ENCODE assay signal across 20 cellular contexts in the genomic region with DNA sequence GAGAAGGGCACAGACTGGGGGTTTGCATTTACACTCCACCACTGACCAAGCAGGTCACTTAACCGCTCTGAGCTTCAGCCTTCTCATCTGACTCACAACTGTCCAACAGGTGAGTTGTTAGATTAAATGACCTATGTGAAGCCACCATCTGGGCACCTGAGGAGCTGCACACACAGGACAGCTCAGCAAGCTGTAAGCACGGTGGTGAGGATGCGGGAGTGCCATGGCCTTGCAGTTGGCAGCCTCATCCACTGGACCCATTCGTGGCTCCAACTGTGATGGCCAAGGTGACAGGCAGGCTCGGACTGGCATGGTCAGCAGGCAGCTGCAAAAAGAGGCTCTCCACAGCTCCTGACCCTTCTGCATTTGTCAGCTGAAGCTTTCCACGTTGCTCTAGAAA. TPM values are rescaled to one million over a fixed set of nuclear protein-coding genes. Genes with fewer than 3 reads are reported as not detected.
DNase-seq lines count a peak whose midpoint lies in the region; ATAC-seq and TF ChIP-seq lines count a peak whose summit lies in the region.
"Had no signal": no experiment of that assay in that cellular context is flagged by ENCODE, and none has a peak within 500 bp of the region (broad histone marks: within the 10 kb centered on the region; RNA-seq: fewer than 3 reads in every experiment).

No MANE protein-coding gene starts in this region.

- H3K4me3 ChIP-seq in WERI-Rb-1 (ENCODE audit: low read depth, low read length), result no peak overlapping the region
- H3K4me3 ChIP-seq: sigmoid colon had no signal

- POLR2A ChIA-PET in HEK293T (lab: Yijun Ruan, JAX), result interaction anchor here (0.5 kb wide), 1 partner anchor 21 kb away, joined by 3 read pairs; no protein-coding TSS in a partner anchor

- no peaks in the 10 kb centered on the region for H3K79me1 ChIP-seq in H9 (ENCODE audit: insufficient read depth, low read depth, low read length, poor library complexity, severe bottlenecking)

- H3K4me1 Mint-ChIP-seq in Calu3 (ENCODE audit: low read depth, unreplicated experiment) (no peaks in the 10 kb centered on the region), H9 (peaks cover 11 to 13% of the 10 kb centered on the region in 2 experiments), memory B cell (peaks cover 11% of the 10 kb centered on the region)
- H3K4me1 Mint-ChIP-seq: mesothelial cell of epicardium, nephron had no signal

- no peak overlapping the region for H2BK12ac ChIP-seq in H9 (ENCODE audit: insufficient read length, low read depth, low read length)

- H3K27me3 Mint-ChIP-seq in Calu3 (ENCODE audit: unreplicated experiment) (peaks cover 32% of the 10 kb centered on the region), H9 (ENCODE audit: low read depth) (peaks cover 18% of the 10 kb centered on the region), memory B cell (no peaks in the 10 kb centered on the region)

- no peak overlapping the region for H3K23ac ChIP-seq in H9 (ENCODE audit: insufficient read length, low read depth, low read length)

- H3T11ph ChIP-seq in H9 (ENCODE audit: low read length), result no peak overlapping the region

- H3K27me3 ChIP-seq in H9 (ENCODE audit: insufficient read depth, low read length) (no peaks in the 10 kb centered on the region), WERI-Rb-1 (ENCODE audit: insufficient read depth, low read depth, severe bottlenecking) (no peaks in the 10 kb centered on the region)
- H3K27me3 ChIP-seq: sigmoid colon had no signal

- H2AFZ ChIP-seq in H9 (ENCODE audit: low read length), result no peak overlapping the region
- H2AFZ ChIP-seq: parathyroid adenoma had no signal

- H3K14ac ChIP-seq in H9 (ENCODE audit: insufficient read depth, low read length), result no peak overlapping the region

- H3K9me3 Mint-ChIP-seq in Calu3 (ENCODE audit: low read depth, unreplicated experiment) (no peaks in the 10 kb centered on the region), H9 (no peaks in the 10 kb centered on the region; a peak in 1 of 5 replicates), memory B cell (no peaks in the 10 kb centered on the region)
- H3K9me3 Mint-ChIP-seq: activated CD4-positive, alpha-beta memory T cell treated with anti-CD3 and anti-CD28 coated beads, Interleukin-2, amount 10 ng/mL, durations not matched to agents 7 days and 5 days; nephron had no signal

- H4K5ac ChIP-seq in H9 (ENCODE audit: insufficient read length, low read depth, low read length), result no peak overlapping the region

- H3K4ac ChIP-seq in H9 (ENCODE audit: low read depth, low read length), result no peak overlapping the region

- H3K27ac ChIP-seq in H9 (ENCODE audit: insufficient read length, low read depth, low read length) (no peak overlapping the region), WERI-Rb-1 (no peak overlapping the region)
- H3K27ac ChIP-seq: C4-2B, parathyroid adenoma, sigmoid colon had no signal

- no CpG with 5 or more reads among the region's 6 CpGs for WGBS in H9 (ENCODE audit: extremely low coverage, insufficient read length, low lambda C conversion rate)

- H3K23me2 ChIP-seq in H9 (ENCODE audit: insufficient read length, low read depth, low read length, poor library complexity, severe bottlenecking), result no peaks in the 10 kb centered on the region

- no peak overlapping the region for H2BK5ac ChIP-seq in H9 (ENCODE audit: insufficient read length, low read length)

- no peak for TF ChIP-seq CTCF in Calu3 (IDR thresholded peaks at IDR 0.05; ENCODE audit: unreplicated experiment)
- TF ChIP-seq CTCF in H9 (conservative IDR thresholded peaks at IDR 0.05), result peak; percentile 18; the same call in 1 of the 3 replicates
- peak; percentile 12; the same call in 1 of the 2 replicates for TF ChIP-seq CTCF in WERI-Rb-1 (IDR thresholded peaks at IDR 0.05; ENCODE audit: low read depth, low read length)

- H2BK20ac ChIP-seq in H9 (ENCODE audit: low read depth, low read length, poor library complexity, severe bottlenecking), result no peak overlapping the region

- no peak overlapping the region for H3K9ac ChIP-seq in H9 (ENCODE audit: extremely low read depth, insufficient read length, low read length)
- H3K9ac ChIP-seq: parathyroid adenoma had no signal

- no peak overlapping the region for H3K27ac Mint-ChIP-seq in Calu3 (ENCODE audit: unreplicated experiment)
- H3K27ac Mint-ChIP-seq in H9, result no peak overlapping the region
- H3K27ac Mint-ChIP-seq in memory B cell, result no peak overlapping the region
- H3K27ac Mint-ChIP-seq: activated CD4-positive, alpha-beta memory T cell treated with anti-CD3 and anti-CD28 coated beads, Interleukin-2, amount 10 ng/mL, durations not matched to agents 7 days and 5 days; mesothelial cell of epicardium; nephron had no signal

- no peaks in the 10 kb centered on the region for H3K79me2 ChIP-seq in H9 (ENCODE audit: insufficient read depth, low read length)
- H3K79me2 ChIP-seq: parathyroid adenoma had no signal

- intact Hi-C loops in Calu3 (cut with micrococcal nuclease; ENCODE audit: unreplicated experiment), result no loop called here

- no TSS peak for BruUV-seq in Calu3 (replicated peaks; lab: Mats Ljungman, UMichigan)

- H3K4me3 Mint-ChIP-seq in Calu3 (ENCODE audit: low read depth, unreplicated experiment) (no peak overlapping the region), H9 (no peak overlapping the region), memory B cell (no peak overlapping the region)
- H3K4me3 Mint-ChIP-seq: activated CD4-positive, alpha-beta memory T cell treated with anti-CD3 and anti-CD28 coated beads, Interleukin-2, amount 10 ng/mL, durations not matched to agents 7 days and 5 days; mesothelial cell of epicardium; nephron had no signal

- H4K20me1 ChIP-seq in H9 (ENCODE audit: control insufficient read depth, insufficient read depth, insufficient read length), result no peaks in the 10 kb centered on the region

- no peak overlapping the region for H4K8ac ChIP-seq in H9 (replicated peaks; ENCODE audit: insufficient read length, low read depth, low read length)

- H3K36me3 Mint-ChIP-seq in Calu3 (ENCODE audit: insufficient read depth, unreplicated experiment) (no peaks in the 10 kb centered on the region), H9 (ENCODE audit: insufficient read depth in 1 of 3, low read depth in 3 of 3) (no peaks in the 10 kb centered on the region), memory B cell (no peaks in the 10 kb centered on the region)
- H3K36me3 Mint-ChIP-seq: mesothelial cell of epicardium had no signal

- no peak overlapping the region for H2BK120ac ChIP-seq in H9 (ENCODE audit: low read depth, low read length, poor library complexity, severe bottlenecking)

- H2BK15ac ChIP-seq in H9 (ENCODE audit: low read depth, low read length), result no peak overlapping the region

- no peaks in the 10 kb centered on the region for H3K4me1 ChIP-seq in H9 (ENCODE audit: insufficient read depth, low read length)
- H3K4me1 ChIP-seq: parathyroid adenoma, sigmoid colon had no signal

- CTCF ChIA-PET in Calu3 (lab: Charles Lee) (no interaction called here), HEK293T (lab: Yijun Ruan, JAX) (no interaction called here)

- no peaks in the 10 kb centered on the region for H3K9me3 ChIP-seq in H9 (ENCODE audit: control insufficient read depth, low read depth, low read length)
- no peaks in the 10 kb centered on the region for H3K9me3 ChIP-seq in WERI-Rb-1 (ENCODE audit: severe bottlenecking)
- H3K9me3 ChIP-seq: sigmoid colon had no signal

- no peak overlapping the region for H4K91ac ChIP-seq in H9 (ENCODE audit: insufficient read length, low read depth, low read length)

- H2AK5ac ChIP-seq in H9 (ENCODE audit: insufficient read length, low read length), result no peak overlapping the region

- H3K56ac ChIP-seq in H9 (ENCODE audit: insufficient read length, low read depth, low read length), result no peak overlapping the region

- H3K4me2 ChIP-seq in H9 (ENCODE audit: insufficient read depth, insufficient read length, low read length), result no peak overlapping the region

- no peak overlapping the region for H3K18ac ChIP-seq in H9 (ENCODE audit: insufficient read length, low read depth, low read length)

- peak; percentile 27 for ATAC-seq in memory B cell (ENCODE audit: low read depth)

- H3K36me3 ChIP-seq in WERI-Rb-1, result no peaks in the 10 kb centered on the region
- H3K36me3 ChIP-seq: sigmoid colon had no signal

- DNase-seq in Calu3 (peak; percentile 41), H9 (peak; percentile 42), WERI-Rb-1 (peak; percentile 12), memory B cell (ENCODE audit: low spot score in 2 of 2) (no peak), DMS79 treated with DMSO at 0.1 percent for 48 hours (lab: John Stamatoyannopoulos, UW) (no peak), HEK293T (ENCODE audit: extremely low spot score) (no peak)
- DNase-seq in stimulated activated naive CD4-positive, alpha-beta T cell (lab: John Stamatoyannopoulos, UW), result no peak
- DNase-seq in activated naive CD4-positive, alpha-beta T cell treated with Interleukin-2 at 50 U/mL for 16 hours, result no peak
- DNase-seq: activated CD4-positive, alpha-beta memory T cell treated with anti-CD3 and anti-CD28 coated beads, Interleukin-2, amount 10 ng/mL, durations not matched to agents 7 days and 5 days; activated CD4-positive, CD25-positive, alpha-beta regulatory T cell; activated naive CD4-positive, alpha-beta T cell; activated T-cell treated with anti-CD3 and anti-CD28 coated beads for 4 hours; Karpas-422; NCI-H2029 treated with DMSO at 0.1 percent for 48 hours; sigmoid colon; T1000 had no signal

TF ChIP-seq in HEK293T, 16 proteins besides CTCF, POLR2A, EP300 and RAD21:
- TF ChIP-seq HDGF (IDR thresholded peaks at IDR 0.05; ENCODE audit: borderline replicate concordance), result no peak
- no peak for TF ChIP-seq LEF1 (IDR thresholded peaks at IDR 0.05; ENCODE audit: borderline replicate concordance)
- TF ChIP-seq NFRKB (IDR thresholded peaks at IDR 0.05), result no peak
- TF ChIP-seq SUZ12 (IDR thresholded peaks at IDR 0.05), result no peak
- no peak for TF ChIP-seq ZNF384 (IDR thresholded peaks at IDR 0.05)

RNA-seq across cellular contexts. Expression of a gene that starts 23.3 kb away (rescaled TPM):
- total RNA-seq in Calu3 (2022), result 19.8 and 21.6 TPM in 2 replicates
- total RNA-seq in H9 (2021), result 20.0 and 20.3 TPM in 2 replicates

RNA-seq across cellular contexts. Expression of a gene that starts 51.1 kb away (rescaled TPM):
- 51.2 and 56.4 TPM in 2 replicates for total RNA-seq in Calu3 (2022)
- 85.8 and 88.4 TPM in 2 replicates for total RNA-seq in H9 (2021)

Comparison
In these comparisons a context has a peak if more than half of its experiments do, and no peak if none do; other contexts are left out.
1. DNase-seq: peak in Calu3 (single experiment), H9 (single experiment) and WERI-Rb-1 (single experiment); none in memory B cell (0 of 2), stimulated activated naive CD4-positive, alpha-beta T cell (0 of 6), DMS79 treated with DMSO at 0.1 percent for 48 hours (single experiment), activated naive CD4-positive, alpha-beta T cell treated with Interleukin-2 at 50 U/mL for 16 hours (single experiment) and HEK293T (single experiment).